7 cellular contexts compared by ENCODE assay signal in genomic region chr11:14569516-14569915, GRCh38. TPM values are rescaled to one million over a fixed set of nuclear protein-coding genes. Genes with fewer than 3 reads are reported as not detected.
A peak's percentile ranks its signal among the peaks of the same experiment; 100 is the strongest.
DNase-seq lines count a peak whose midpoint lies in the region; ATAC-seq lines count a peak whose summit lies in the region.
"Not testable (repeated sequence)": the region's sequence is repeated elsewhere in the genome, so short reads cannot be mapped to it uniquely, and the experiment has no call there.

No MANE protein-coding gene starts in this region.

- H3K4me1 ChIP-seq in CD4-positive, alpha-beta memory T cell (ENCODE audit: insufficient read depth, low read length) = peaks cover 53% of the 10 kb centered on the region

- H3K4me1 Mint-ChIP-seq in CD4-positive, alpha-beta memory T cell = peaks cover 36 to 77% (median 53%) of the 10 kb centered on the region in 4 donors
- peaks cover 67% of the 10 kb centered on the region for H3K4me1 Mint-ChIP-seq in T-helper 1 cell treated with Interleukin-12 subunit alpha and Interleukin-12 subunit beta and Interleukin-4 antibody, amounts not matched to agents 30 μg/mL and 1 μg/mL, for 36 hours (ENCODE audit: low read depth)
- H3K4me1 Mint-ChIP-seq in activated CD4-positive, alpha-beta T cell treated with anti-CD3 and anti-CD28 coated beads, Interleukin-2, amount 10 ng/mL, durations not matched to agents 7 days and 5 days = peaks cover 66% of the 10 kb centered on the region
- H3K4me1 Mint-ChIP-seq in naive thymus-derived CD8-positive, alpha-beta T cell = peaks cover 30 to 69% (median 63%) of the 10 kb centered on the region in 4 donors

- not testable (repeated sequence) for ATAC-seq in naive thymus-derived CD8-positive, alpha-beta T cell

- DNase-seq in CD4-positive, alpha-beta memory T cell = peak; percentile 59 to 72 (median 64)
- DNase-seq in activated CD4-positive, alpha-beta T cell treated with anti-CD3 and anti-CD28 coated beads, Interleukin-2, amount 10 ng/mL, durations not matched to agents 7 days and 5 days = peak; percentile 59
- peak; percentile 13 for DNase-seq in activated T-cell treated with anti-CD3 and anti-CD28 coated beads for 1 hour (ENCODE audit: low read depth)
- peak; percentile 39 for DNase-seq in activated gamma-delta T cell treated with Interleukin-2 at 50 U/mL for 16 hours
- peak; percentile 58 for DNase-seq in central memory CD4-positive, alpha-beta T cell
- DNase-seq in naive thymus-derived CD8-positive, alpha-beta T cell = peak in 7 of 10 donors; percentile 8 to 55 (median 37)

- H3K27ac Mint-ChIP-seq in CD4-positive, alpha-beta memory T cell = peak overlapping the region; percentile 55 to 90 (median 85)
- H3K27ac Mint-ChIP-seq in T-helper 1 cell treated with Interleukin-12 subunit alpha and Interleukin-12 subunit beta and Interleukin-4 antibody, amounts not matched to agents 30 μg/mL and 1 μg/mL, for 36 hours = peak overlapping the region; percentile 6
- peak overlapping the region; percentile 80 for H3K27ac Mint-ChIP-seq in activated CD4-positive, alpha-beta T cell treated with anti-CD3 and anti-CD28 coated beads, Interleukin-2, amount 10 ng/mL, durations not matched to agents 7 days and 5 days
- H3K27ac Mint-ChIP-seq in naive thymus-derived CD8-positive, alpha-beta T cell = peak overlapping the region; percentile 66 to 92 (median 82)

- peak overlapping the region; percentile 5 to 77 (median 60) for H3K4me3 Mint-ChIP-seq in CD4-positive, alpha-beta memory T cell
- not testable (repeated sequence) for H3K4me3 Mint-ChIP-seq in T-helper 1 cell treated with Interleukin-12 subunit alpha and Interleukin-12 subunit beta and Interleukin-4 antibody, amounts not matched to agents 30 μg/mL and 1 μg/mL, for 36 hours; activated CD4-positive, alpha-beta T cell treated with anti-CD3 and anti-CD28 coated beads, Interleukin-2, amount 10 ng/mL, durations not matched to agents 7 days and 5 days
- peak overlapping the region in 7 of 10 donors; percentile 24 to 58 (median 41) for H3K4me3 Mint-ChIP-seq in naive thymus-derived CD8-positive, alpha-beta T cell

- intact Hi-C loops in CD4-positive, alpha-beta memory T cell (cut with micrococcal nuclease) = loop anchor here (1.0 to 2.0 kb wide), 2 partner anchors 9 to 15 kb away; no protein-coding TSS in a partner anchor

- not testable (repeated sequence) for H3K9me3 ChIP-seq in CD4-positive, alpha-beta memory T cell (ENCODE audit: control insufficient read depth in 1 of 2, low read length in 2 of 2)

- H3K27ac ChIP-seq in CD4-positive, alpha-beta memory T cell (ENCODE audit: low read depth, low read length) = not testable (repeated sequence)

- H3K4me3 ChIP-seq in CD4-positive, alpha-beta memory T cell (ENCODE audit: low read length in 2 of 2) = peak overlapping the region in 1 of 2 donors; percentile 13

- not testable (repeated sequence) for H3K27me3 Mint-ChIP-seq in CD4-positive, alpha-beta memory T cell; T-helper 1 cell treated with Interleukin-12 subunit alpha and Interleukin-12 subunit beta and Interleukin-4 antibody, amounts not matched to agents 30 μg/mL and 1 μg/mL, for 36 hours (ENCODE audit: low read depth); activated CD4-positive, alpha-beta T cell treated with anti-CD3 and anti-CD28 coated beads, Interleukin-2, amount 10 ng/mL, durations not matched to agents 7 days and 5 days; naive thymus-derived CD8-positive, alpha-beta T cell

- POLR2A ChIA-PET in CD4-positive, alpha-beta memory T cell (lab: Charles Lee; ENCODE audit: partially characterized antibody) = interaction anchor here (0.9 to 8.2 kb wide), 6 partner anchors 10 to 196 kb away, joined by 3 to 89 read pairs (median 7); partner anchors contain the start of gene PDE3B
- POLR2A ChIA-PET in activated CD4-positive, alpha-beta T cell treated with anti-CD3 and anti-CD28 coated beads, Interleukin-2, amount 10 ng/mL, durations not matched to agents 7 days and 5 days (lab: Charles Lee) = interaction anchor here (0.6 kb wide), 1 partner anchor 8 kb away, joined by 3 read pairs; no protein-coding TSS in a partner anchor
- POLR2A ChIA-PET in naive thymus-derived CD8-positive, alpha-beta T cell (lab: Charles Lee) = interaction anchor here (0.8 to 4.4 kb wide), 4 partner anchors 8 to 75 kb away, joined by 3 to 25 read pairs (median 6); no protein-coding TSS in a partner anchor

- H3K36me3 Mint-ChIP-seq in CD4-positive, alpha-beta memory T cell = peaks cover 51 to 69% of the 10 kb centered on the region in 2 donors
- peaks cover 84% of the 10 kb centered on the region for H3K36me3 Mint-ChIP-seq in T-helper 1 cell treated with Interleukin-12 subunit alpha and Interleukin-12 subunit beta and Interleukin-4 antibody, amounts not matched to agents 30 μg/mL and 1 μg/mL, for 36 hours (ENCODE audit: low read depth)
- peaks cover 94% of the 10 kb centered on the region for H3K36me3 Mint-ChIP-seq in activated CD4-positive, alpha-beta T cell treated with anti-CD3 and anti-CD28 coated beads, Interleukin-2, amount 10 ng/mL, durations not matched to agents 7 days and 5 days (ENCODE audit: low read depth)
- peaks cover 49 to 91% (median 53%) of the 10 kb centered on the region in 3 donors for H3K36me3 Mint-ChIP-seq in naive thymus-derived CD8-positive, alpha-beta T cell

- CTCF ChIA-PET in CD4-positive, alpha-beta memory T cell (lab: Charles Lee; ENCODE audit: partially characterized antibody) = interaction anchor here (0.8 to 2.3 kb wide), 2 partner anchors 9 to 338 kb away, joined by 4 to 12 read pairs; no protein-coding TSS in a partner anchor
- CTCF ChIA-PET in activated CD4-positive, alpha-beta T cell treated with anti-CD3 and anti-CD28 coated beads, Interleukin-2, amount 10 ng/mL, durations not matched to agents 7 days and 5 days (lab: Charles Lee) = interaction anchor here (0.8 to 2.2 kb wide), 5 partner anchors 9 to 75 kb away, joined by 3 to 16 read pairs (median 3); partner anchors contain the start of gene PDE3B

- not testable (repeated sequence) for H3K27me3 ChIP-seq in CD4-positive, alpha-beta memory T cell (ENCODE audit: insufficient read depth, low read length)

- peaks cover 0 to 69% (median 56%) of the 10 kb centered on the region in 8 donors for H3K9me3 Mint-ChIP-seq in CD4-positive, alpha-beta memory T cell
- peaks cover 46% of the 10 kb centered on the region for H3K9me3 Mint-ChIP-seq in T-helper 1 cell treated with Interleukin-12 subunit alpha and Interleukin-12 subunit beta and Interleukin-4 antibody, amounts not matched to agents 30 μg/mL and 1 μg/mL, for 36 hours
- peaks cover 59% of the 10 kb centered on the region for H3K9me3 Mint-ChIP-seq in activated CD4-positive, alpha-beta T cell treated with anti-CD3 and anti-CD28 coated beads, Interleukin-2, amount 10 ng/mL, durations not matched to agents 7 days and 5 days
- H3K9me3 Mint-ChIP-seq in naive thymus-derived CD8-positive, alpha-beta T cell = peaks cover 0 to 79% (median 27%) of the 10 kb centered on the region in 9 donors

- H3K36me3 ChIP-seq in CD4-positive, alpha-beta memory T cell (ENCODE audit: insufficient read depth, low read length) = not testable (repeated sequence)

RNA-seq across cellular contexts. Expression of gene PSMA1, which starts 49.3 kb away (rescaled TPM):
- total RNA-seq in CD4-positive, alpha-beta memory T cell = 100 to 1,000 TPM in 1 of 2 experiments, 10 to 100 TPM in 1; 95.8 to 105 TPM
- polyA plus RNA-seq in CD4-positive, alpha-beta memory T cell = 100 to 1,000 TPM; 157 to 243 TPM
- total RNA-seq in activated CD4-positive, alpha-beta T cell treated with anti-CD3 and anti-CD28 coated beads, Interleukin-2, amount 10 ng/mL, durations not matched to agents 7 days and 5 days = 100 to 1,000 TPM; 183 to 195 TPM
- total RNA-seq in naive thymus-derived CD8-positive, alpha-beta T cell = 100 to 1,000 TPM; 150 to 152 TPM
- 100 to 1,000 TPM; 154 to 159 (median 156) TPM for polyA plus RNA-seq in naive thymus-derived CD8-positive, alpha-beta T cell

Comparison
In these comparisons a context has a peak if more than half of its experiments do, and no peak if none do; other contexts are left out.
1. DNase-seq: peak in every context shown above with its lines; median percentile 64 in CD4-positive, alpha-beta memory T cell; 59 in activated CD4-positive, alpha-beta T cell treated with anti-CD3 and anti-CD28 coated beads, Interleukin-2, amount 10 ng/mL, durations not matched to agents 7 days and 5 days; 58 in central memory CD4-positive, alpha-beta T cell; 39 in activated gamma-delta T cell treated with Interleukin-2 at 50 U/mL for 16 hours; 37 in naive thymus-derived CD8-positive, alpha-beta T cell; 13 in activated T-cell treated with anti-CD3 and anti-CD28 coated beads for 1 hour.
2. H3K27ac Mint-ChIP-seq: peak in every context shown above with its lines; median percentile 85 in CD4-positive, alpha-beta memory T cell; 82 in naive thymus-derived CD8-positive, alpha-beta T cell; 80 in activated CD4-positive, alpha-beta T cell treated with anti-CD3 and anti-CD28 coated beads, Interleukin-2, amount 10 ng/mL, durations not matched to agents 7 days and 5 days; 6 in T-helper 1 cell treated with Interleukin-12 subunit alpha and Interleukin-12 subunit beta and Interleukin-4 antibody, amounts not matched to agents 30 μg/mL and 1 μg/mL, for 36 hours.